Comparison of ENCODE assay signal across 27 cellular contexts in genomic region chr7:154559454-154559853, GRCh38.
"Had no signal": no experiment of that assay in that cellular context is flagged by ENCODE, and none has a peak within 500 bp of the region (broad histone marks: within the 10 kb centered on the region; RNA-seq: fewer than 3 reads in every experiment).

No MANE protein-coding gene starts in this region.

- H3K27me3 ChIP-seq: stomach, suprapubic skin, testis, thyroid gland, tibial artery, tibial nerve, transverse colon, upper lobe of left lung, upper lobe of right lung, uterus, vagina had no signal

- DNase-seq: stimulated activated CD4-positive, alpha-beta T cell treated with anti-CD3 and anti-CD28 coated beads, Interleukin-2, amount 100 ng/mL, for 48 hours; stimulated activated CD4-positive, alpha-beta T cell treated with anti-CD3 and anti-CD28 coated beads, Interleukin-4, amount 100 ng/mL, for 1 hour; stimulated activated CD4-positive, alpha-beta T cell treated with anti-CD3 and anti-CD28 coated beads, Interleukin-4, amount 100 ng/mL, for 24 hours; stimulated activated CD4-positive, alpha-beta T cell treated with anti-CD3 and anti-CD28 coated beads, Interleukin-4, amount 100 ng/mL, for 4 hours; stimulated activated CD8-positive, alpha-beta memory T cell treated with anti-CD3 and anti-CD28 coated beads, Interleukin-4, amount 100 ng/mL, for 48 hours; stimulated activated naive B cell treated with anti-CD40 and anti-IgM and Interleukin-4, amounts not matched to agents 10 μg/mL and 1 μg/mL and 100 μg/mL, for 72 hours; stimulated activated naive CD4-positive, alpha-beta T cell; stimulated activated naive CD4-positive, alpha-beta T cell treated with Interleukin-2 at 50 U/mL for 16 hours; stimulated activated naive CD8-positive, alpha-beta T cell treated with anti-CD3 and anti-CD28 coated beads, Interleukin-15, amount 100 ng/mL, for 72 hours; stimulated activated naive CD8-positive, alpha-beta T cell treated with anti-CD3 and anti-CD28 coated beads, Interleukin-15, Interleukin-2, amounts not matched to agents 100 U/mL and 50 U/mL, for 24 hours; stomach; substantia nigra; testis; thyroid gland; tibial artery; transverse colon; trophoblast cell; upper lobe of left lung; upper lobe of right lung; uterus had no signal

- H3K4me3 ChIP-seq: stomach, suprapubic skin, testis, thoracic aorta, thyroid gland, tibial artery, tibial nerve, transverse colon, upper lobe of left lung, upper lobe of right lung, uterus, vagina had no signal

- H3K4me1 ChIP-seq: stomach, suprapubic skin, testis, tibial artery, tibial nerve, transverse colon, upper lobe of left lung, upper lobe of right lung, uterus, vagina had no signal

- ATAC-seq: stimulated activated effector memory CD8-positive, alpha-beta T cell treated with anti-CD3 and anti-CD28 coated beads, Interleukin-12 subunit alpha, Interleukin-12 subunit beta, amount 100 ng/mL, for 72 hours; stimulated activated memory B cell treated with anti-CD40 and anti-IgM and Interleukin-4, amounts not matched to agents 10 μg/mL and 1 μg/mL and 100 μg/mL, for 72 hours; stimulated activated naive B cell treated with anti-CD40 and anti-IgM and Interleukin-4, amounts not matched to agents 10 μg/mL and 1 μg/mL and 100 μg/mL, for 72 hours; stimulated activated naive CD8-positive, alpha-beta T cell treated with anti-CD3 and anti-CD28 coated beads, Interleukin-15, amount 100 ng/mL, for 72 hours; stimulated activated naive CD8-positive, alpha-beta T cell treated with anti-CD3 and anti-CD28 coated beads, Interleukin-15, Interleukin-2, amounts not matched to agents 100 U/mL and 50 U/mL, for 24 hours; upper lobe of right lung had no signal

- H3K27ac ChIP-seq: stomach, suprapubic skin, testis, thoracic aorta, thyroid gland, tibial artery, tibial nerve, transverse colon, upper lobe of left lung, upper lobe of right lung, uterus, vagina had no signal

- FAIRE-seq: urothelium cell line had no signal

- H3K9me3 ChIP-seq: stomach, suprapubic skin, testis, thoracic aorta, thyroid gland, tibial artery, transverse colon, upper lobe of left lung, upper lobe of right lung, uterus, vagina had no signal

- H3K36me3 ChIP-seq: stomach, suprapubic skin, thoracic aorta, thyroid gland, tibial artery, tibial nerve, transverse colon, upper lobe of left lung, upper lobe of right lung, uterus, vagina had no signal
